ENCODE assay signal across 20 cellular contexts in genomic region chr6:100346203-100346602, GRCh38.
DNase-seq lines count a peak whose midpoint lies in the region; TF ChIP-seq lines count a peak whose summit lies in the region.
"Had no signal": no experiment of that assay in that cellular context is flagged by ENCODE, and none has a peak within 500 bp of the region (broad histone marks: within the 10 kb centered on the region; RNA-seq: fewer than 3 reads in every experiment).

No MANE protein-coding gene starts in this region.

- no peak overlapping the region for H3K9ac ChIP-seq in OCI-LY1 (ENCODE audit: low read length)
- no peak overlapping the region for H3K9ac ChIP-seq in MM.1S (ENCODE audit: low read length)

- H4K20me1 ChIP-seq in OCI-LY1 (ENCODE audit: insufficient read depth, low read length), result no peaks in the 10 kb centered on the region
- no peaks in the 10 kb centered on the region for H4K20me1 ChIP-seq in MM.1S (ENCODE audit: insufficient read depth, low read length)

- no peaks in the 10 kb centered on the region for H3K36me3 ChIP-seq in OCI-LY1 (ENCODE audit: insufficient read depth, low read length)
- H3K36me3 ChIP-seq in MM.1S (replicated peaks; ENCODE audit: insufficient read depth, low read length), result no peaks in the 10 kb centered on the region
- H3K36me3 ChIP-seq in suprapubic skin, result no peaks in the 10 kb centered on the region
- H3K36me3 ChIP-seq: cardiac muscle cell had no signal

- H3K9me3 ChIP-seq in OCI-LY1 (ENCODE audit: low read length), result no peaks in the 10 kb centered on the region
- no peaks in the 10 kb centered on the region for H3K9me3 ChIP-seq in MM.1S (replicated peaks; ENCODE audit: insufficient read depth, low read length)
- no peaks in the 10 kb centered on the region for H3K9me3 ChIP-seq in suprapubic skin
- H3K9me3 ChIP-seq: mucosa of descending colon had no signal

- H3K4me2 ChIP-seq in OCI-LY1 (ENCODE audit: low read length) (peak overlapping the region; percentile 29), MM.1S (ENCODE audit: low read depth, low read length) (no peak overlapping the region)
- H3K4me2 ChIP-seq: hepatocyte had no signal

- no peak for TF ChIP-seq EP300 in suprapubic skin (IDR thresholded peaks at IDR 0.05)

- DNase-seq in EL (peak; percentile 43), chondrocyte (ENCODE audit: low spot score) (no peak), progenitor cell of endocrine pancreas (ENCODE audit: low spot score, unreplicated experiment) (no peak), DMS114 treated with DMSO at 0.1 percent for 48 hours (lab: John Stamatoyannopoulos, UW; ENCODE audit: unreplicated experiment) (no peak), MM.1S (no peak), suprapubic skin (ENCODE audit: low spot score in 2 of 2) (no peak), Ammon's horn (ENCODE audit: low spot score) (no peak)
- DNase-seq: activated CD4-positive, alpha-beta T cell treated with anti-CD3 and anti-CD28 coated beads for 4 hours; activated naive CD4-positive, alpha-beta T cell treated with anti-CD3 and anti-CD28 coated beads, Interleukin-2, amount 50 U/mL, for 16 hours; DMS153; effector memory CD8-positive, alpha-beta T cell; mucosa of descending colon; NCI-H1105 treated with DMSO at 0.1 percent for 48 hours; NK-92 treated with Interleukin-12 subunit alpha and Interleukin-12 subunit beta, amount 100 ng/mL, for 24 hours; SHP77 had no signal

- H3K4me1 Mint-ChIP-seq in chondrocyte (ENCODE audit: low read depth), result peaks cover 90% of the 10 kb centered on the region
- H3K4me1 Mint-ChIP-seq in progenitor cell of endocrine pancreas (ENCODE audit: low read depth), result peaks cover 26% of the 10 kb centered on the region

- H3K9me2 ChIP-seq in OCI-LY1 (ENCODE audit: low read depth, low read length), result no peaks in the 10 kb centered on the region
- H3K9me2 ChIP-seq in MM.1S (replicated peaks; ENCODE audit: insufficient read depth, low read length), result no peaks in the 10 kb centered on the region

- H3K9me3 Mint-ChIP-seq in chondrocyte (ENCODE audit: low read depth), result peaks cover 7% of the 10 kb centered on the region
- no peaks in the 10 kb centered on the region for H3K9me3 Mint-ChIP-seq in progenitor cell of endocrine pancreas (ENCODE audit: low read depth)
- H3K9me3 Mint-ChIP-seq: T-helper 2 cell treated with Interferon-gamma antibody and Interleukin-4, amounts not matched to agents 5 μg/mL and 100 μg/mL, for 36 hours had no signal

- peak overlapping the region; percentile 26 for H3K4me3 Mint-ChIP-seq in chondrocyte (ENCODE audit: unreplicated experiment)
- no peak overlapping the region for H3K4me3 Mint-ChIP-seq in progenitor cell of endocrine pancreas (ENCODE audit: low read depth)
- H3K4me3 Mint-ChIP-seq: effector memory CD8-positive, alpha-beta T cell had no signal

- H3K4me3 ChIP-seq in OCI-LY1 (ENCODE audit: low read depth, low read length, poor library complexity, severe bottlenecking) (no peak overlapping the region), MM.1S (ENCODE audit: low read length) (no peak overlapping the region), suprapubic skin (no peak overlapping the region)
- H3K4me3 ChIP-seq: cardiac muscle cell, hepatocyte, mucosa of descending colon, skin epidermis had no signal

- peak overlapping the region; percentile 83; the same call in 1 of the 2 replicates for H2AFZ ChIP-seq in OCI-LY1 (ENCODE audit: low read length)
- H2AFZ ChIP-seq in MM.1S (ENCODE audit: low read length), result no peak overlapping the region
- H2AFZ ChIP-seq: hepatocyte had no signal

- H3K27me3 ChIP-seq in OCI-LY1 (ENCODE audit: insufficient read depth, low read length), result no peaks in the 10 kb centered on the region
- no peaks in the 10 kb centered on the region for H3K27me3 ChIP-seq in MM.1S (replicated peaks; ENCODE audit: insufficient read depth, low read length)
- H3K27me3 ChIP-seq in suprapubic skin, result no peaks in the 10 kb centered on the region
- H3K27me3 ChIP-seq: cardiac muscle cell, hepatocyte had no signal

- no peaks in the 10 kb centered on the region for H3K36me3 Mint-ChIP-seq in chondrocyte (ENCODE audit: low read depth)
- no peaks in the 10 kb centered on the region for H3K36me3 Mint-ChIP-seq in progenitor cell of endocrine pancreas (ENCODE audit: insufficient read depth)

- H3K4me1 ChIP-seq in OCI-LY1 (ENCODE audit: insufficient read depth, low read length, severe bottlenecking) (peaks cover 32% of the 10 kb centered on the region), MM.1S (ENCODE audit: low read length) (no peaks in the 10 kb centered on the region), suprapubic skin (no peaks in the 10 kb centered on the region)

- WGBS in suprapubic skin, result 78% methylated on average over 2 of the region's 2 CpGs

- H3F3A ChIP-seq in OCI-LY1 (ENCODE audit: insufficient read depth, low read length), result no peaks in the 10 kb centered on the region
- H3F3A ChIP-seq in MM.1S (ENCODE audit: insufficient read depth, low read length), result no peaks in the 10 kb centered on the region

- no peak for TF ChIP-seq POLR2A in suprapubic skin (IDR thresholded peaks at IDR 0.05)

- H3K27ac Mint-ChIP-seq in chondrocyte (ENCODE audit: unreplicated experiment), result peak overlapping the region; percentile 91
- peak overlapping the region; percentile 90 for H3K27ac Mint-ChIP-seq in progenitor cell of endocrine pancreas
- H3K27ac Mint-ChIP-seq: effector memory CD8-positive, alpha-beta T cell; T-helper 2 cell treated with Interferon-gamma antibody and Interleukin-4, amounts not matched to agents 5 μg/mL and 100 μg/mL, for 36 hours had no signal

- H3K27ac ChIP-seq in OCI-LY1 (ENCODE audit: low read depth, low read length, poor library complexity, severe bottlenecking) (peak overlapping the region; percentile 25), MM.1S (ENCODE audit: low read length) (no peak overlapping the region), suprapubic skin (no peak overlapping the region)
- H3K27ac ChIP-seq: cardiac muscle cell, hepatocyte had no signal

- no peak for TF ChIP-seq CTCF in OCI-LY1 (IDR thresholded peaks at IDR 0.05; ENCODE audit: low read length)
- no peak for TF ChIP-seq CTCF in chondrocyte (IDR thresholded peaks at IDR 0.05)
- no peak for TF ChIP-seq CTCF in progenitor cell of endocrine pancreas (IDR thresholded peaks at IDR 0.05; ENCODE audit: unreplicated experiment)
- no peak for TF ChIP-seq CTCF in MM.1S (IDR thresholded peaks at IDR 0.05; ENCODE audit: low read length)
- TF ChIP-seq CTCF in suprapubic skin (IDR thresholded peaks at IDR 0.05), result no peak

- no peaks in the 10 kb centered on the region for H3K27me3 Mint-ChIP-seq in chondrocyte (ENCODE audit: low read depth)
- no peaks in the 10 kb centered on the region for H3K27me3 Mint-ChIP-seq in progenitor cell of endocrine pancreas
- H3K27me3 Mint-ChIP-seq: effector memory CD8-positive, alpha-beta T cell had no signal

- H3K79me2 ChIP-seq in OCI-LY1 (ENCODE audit: insufficient read depth, low read length), result no peaks in the 10 kb centered on the region
- H3K79me2 ChIP-seq in MM.1S (ENCODE audit: low read length), result no peaks in the 10 kb centered on the region
- H3K79me2 ChIP-seq: hepatocyte had no signal
